In genomic region chr7:78747568-78747967, GRCh38 we compare ENCODE assay signal across 28 cellular contexts.
"Had no signal": no experiment of that assay in that cellular context is flagged by ENCODE, and none has a peak within 500 bp of the region (broad histone marks: within the 10 kb centered on the region; RNA-seq: fewer than 3 reads in every experiment).

No MANE protein-coding gene starts in this region.

- H3K36me3 Mint-ChIP-seq: memory B cell, mesothelial cell of epicardium, naive B cell had no signal

- DNase-seq: colonic mucosa; dermis blood vessel endothelial cell; effector memory CD8-positive, alpha-beta T cell; gastrocnemius medialis; head of caudate nucleus; kidney; mucosa of descending colon; naive B cell; stimulated activated CD4-positive, alpha-beta T cell treated with anti-CD3 and anti-CD28 coated beads, Interleukin-12 subunit alpha, Interleukin-12 subunit beta, amount 100 ng/mL, for 4 hours; stimulated activated CD4-positive, alpha-beta T cell treated with anti-CD3 and anti-CD28 coated beads, Interleukin-1b, Interleukin-23, amount 100 ng/mL, for 48 hours; stimulated activated CD4-positive, alpha-beta T cell treated with anti-CD3 and anti-CD28 coated beads, Interleukin-4, amount 100 ng/mL, for 1 hour; stimulated activated CD8-positive, alpha-beta memory T cell treated with anti-CD3 and anti-CD28 coated beads, Interleukin-4, amount 100 ng/mL, for 48 hours; stimulated activated naive CD4-positive, alpha-beta T cell; stimulated activated naive CD8-positive, alpha-beta T cell treated with anti-CD3 and anti-CD28 coated beads, Interleukin-15, amount 100 ng/mL, for 72 hours; transverse colon; upper lobe of right lung; uterus had no signal

- H3K27me3 Mint-ChIP-seq: effector memory CD8-positive, alpha-beta T cell; memory B cell; naive B cell; natural killer cell treated with Interleukin-12 subunit alpha and Interleukin-12 subunit beta and Interleukin-15 and Interleukin-18, amount 100 ng/mL, for 72 hours; stimulated activated naive CD8-positive, alpha-beta T cell treated with anti-CD3 and anti-CD28 coated beads, Interleukin-15, amount 100 ng/mL, for 72 hours had no signal

- H3K27ac Mint-ChIP-seq: effector memory CD8-positive, alpha-beta T cell; memory B cell; mesothelial cell of epicardium; natural killer cell treated with Interleukin-12 subunit alpha and Interleukin-12 subunit beta and Interleukin-15 and Interleukin-18, amount 100 ng/mL, for 72 hours; stimulated activated naive CD8-positive, alpha-beta T cell treated with anti-CD3 and anti-CD28 coated beads, Interleukin-15, amount 100 ng/mL, for 72 hours had no signal

- ATAC-seq: effector memory CD8-positive, alpha-beta T cell; gastrocnemius medialis; left lobe of liver; mucosa of descending colon; natural killer cell treated with Interleukin-12 subunit alpha and Interleukin-12 subunit beta and Interleukin-15 and Interleukin-18, amount 100 ng/mL, for 72 hours; sciatic nerve; stimulated activated naive CD8-positive, alpha-beta T cell treated with anti-CD3 and anti-CD28 coated beads, Interleukin-15, amount 100 ng/mL, for 72 hours; upper lobe of right lung had no signal

- H3K4me3 Mint-ChIP-seq: effector memory CD8-positive, alpha-beta T cell; memory B cell; mesothelial cell of epicardium; natural killer cell treated with Interleukin-12 subunit alpha and Interleukin-12 subunit beta and Interleukin-15 and Interleukin-18, amount 100 ng/mL, for 72 hours; neural crest cell; stimulated activated naive CD8-positive, alpha-beta T cell treated with anti-CD3 and anti-CD28 coated beads, Interleukin-15, amount 100 ng/mL, for 72 hours had no signal

- H3K4me1 Mint-ChIP-seq: memory B cell; mesothelial cell of epicardium; naive B cell; neural crest cell; stimulated activated naive CD8-positive, alpha-beta T cell treated with anti-CD3 and anti-CD28 coated beads, Interleukin-15, amount 100 ng/mL, for 72 hours had no signal

- H3K4me1 ChIP-seq: colonic mucosa, prostate gland, right atrium auricular region, suprapubic skin, transverse colon, upper lobe of right lung, uterus had no signal

- FAIRE-seq: kidney had no signal

- H3K27me3 ChIP-seq: colonic mucosa, gastrocnemius medialis, right atrium auricular region, suprapubic skin, transverse colon, upper lobe of right lung, uterus had no signal

- H3K9me3 ChIP-seq: colonic mucosa, gastrocnemius medialis, mucosa of descending colon, prostate gland, right atrium auricular region, transverse colon, upper lobe of right lung, uterus had no signal

- H3K36me3 ChIP-seq: colonic mucosa, gastrocnemius medialis, prostate gland, right atrium auricular region, suprapubic skin, transverse colon, upper lobe of right lung, uterus had no signal

- H3K27ac ChIP-seq: colonic mucosa, gastrocnemius medialis, prostate gland, right atrium auricular region, suprapubic skin, transverse colon, upper lobe of right lung, uterus had no signal

- H3K4me3 ChIP-seq: colonic mucosa, gastrocnemius medialis, lung, mucosa of descending colon, prostate gland, right atrium auricular region, smooth muscle cell, suprapubic skin, transverse colon, upper lobe of right lung, uterus had no signal
